In genomic region chr14:105314287-105315185, GRCh38 we compare ENCODE assay signal across 8 cellular contexts. TPM values are rescaled to one million over a fixed set of nuclear protein-coding genes. Genes with fewer than 3 reads are reported as not detected.
DNase-seq lines count a peak whose midpoint lies in the region; ATAC-seq and TF ChIP-seq lines count a peak whose summit lies in the region.

Gene PACS2 (plus strand): TSS chr14:105314748. CDS start chr14:105314919, 171 bp downstream.

- no peaks in the 10 kb centered on the region for H3K27me3 Mint-ChIP-seq in stimulated activated naive B cell treated with anti-CD40 and anti-IgM and Interleukin-4, amounts not matched to agents 10 μg/mL and 1 μg/mL and 100 μg/mL, for 72 hours

- peak; percentile 70 for ATAC-seq in GM19463 (IDR thresholded peaks at IDR 0.05; ENCODE audit: unreplicated experiment)
- ATAC-seq in stimulated activated naive B cell treated with anti-CD40 and anti-IgM and Interleukin-4, amounts not matched to agents 10 μg/mL and 1 μg/mL and 100 μg/mL, for 72 hours (replicated peaks): peak; percentile 70 to 78

- WGBS in esophagus muscularis mucosa: 0% methylated on average over 33 of the region's 160 CpGs

- no peak for TF ChIP-seq POLR2A in esophagus muscularis mucosa (IDR thresholded peaks at IDR 0.05; ENCODE audit: low read depth)

- peak within 1 kb of the TSS; percentile 90 to 99 (median 98) for H3K27ac ChIP-seq in esophagus muscularis mucosa (replicated peaks in 1 of 4)
- peak within 1 kb of the TSS; percentile 67 for H3K27ac ChIP-seq in muscle layer of duodenum (ENCODE audit: low read length)

- H3K27me3 ChIP-seq in esophagus muscularis mucosa (no peaks in the 10 kb centered on the region), muscle layer of duodenum (ENCODE audit: low read depth, low read length) (no peaks in the 10 kb centered on the region)

- H3K4me3 Mint-ChIP-seq in stimulated activated naive B cell treated with anti-CD40 and anti-IgM and Interleukin-4, amounts not matched to agents 10 μg/mL and 1 μg/mL and 100 μg/mL, for 72 hours: peak within 1 kb of the TSS; percentile 93 to 95

- peaks cover 36 to 54% (median 46%) of the 10 kb centered on the region in 4 donors for H3K4me1 ChIP-seq in esophagus muscularis mucosa
- peaks cover 17 to 32% of the 10 kb centered on the region in 2 donors for H3K4me1 ChIP-seq in muscle layer of duodenum (ENCODE audit: control insufficient read depth in 1 of 2, insufficient read depth in 2 of 2, low read length in 2 of 2)

- intact Hi-C loops in esophagus muscularis mucosa (cut with DNase I): loop anchor here (10.0 kb wide), 1 partner anchor 70 kb away; the partner anchor contains the start of gene BTBD6

- H3K9me3 Mint-ChIP-seq in stimulated activated naive B cell treated with anti-CD40 and anti-IgM and Interleukin-4, amounts not matched to agents 10 μg/mL and 1 μg/mL and 100 μg/mL, for 72 hours: no peaks in the 10 kb centered on the region

- TF ChIP-seq CTCF in esophagus muscularis mucosa (IDR thresholded peaks at IDR 0.05): no peak

- peaks cover 20 to 40% of the 10 kb centered on the region in 2 donors for H3K4me1 Mint-ChIP-seq in stimulated activated naive B cell treated with anti-CD40 and anti-IgM and Interleukin-4, amounts not matched to agents 10 μg/mL and 1 μg/mL and 100 μg/mL, for 72 hours

- H3K9me3 ChIP-seq in esophagus muscularis mucosa (no peaks in the 10 kb centered on the region), muscle layer of duodenum (ENCODE audit: control insufficient read depth in 1 of 2, low read length in 2 of 2) (no peaks in the 10 kb centered on the region)

- TF ChIP-seq EP300 in esophagus muscularis mucosa (IDR thresholded peaks at IDR 0.05): no peak

- no peaks in the 10 kb centered on the region for H3K36me3 ChIP-seq in esophagus muscularis mucosa
- no peaks in the 10 kb centered on the region for H3K36me3 ChIP-seq in muscle layer of duodenum (ENCODE audit: control insufficient read depth in 1 of 2, insufficient read depth in 2 of 2, low read length in 2 of 2)

- peak within 1 kb of the TSS; percentile 76 to 98 (median 92) for H3K4me3 ChIP-seq in esophagus muscularis mucosa
- H3K4me3 ChIP-seq in muscle layer of duodenum (ENCODE audit: low read depth in 1 of 2, low read length in 2 of 2): peak within 1 kb of the TSS; percentile 68 to 80

- peak; percentile 98 for DNase-seq in COLO668 (lab: John Stamatoyannopoulos, UW; ENCODE audit: unreplicated experiment)
- peak; percentile 53 for DNase-seq in HT1080 (ENCODE audit: low read depth)
- DNase-seq in OCI-M2 (lab: John Stamatoyannopoulos, UW; ENCODE audit: unreplicated experiment): peak; percentile 11
- peak; percentile 76 to 82 for DNase-seq in activated T-cell treated with anti-CD3 and anti-CD28 coated beads, Interleukin-2, amount 50 U/mL, for 48 hours
- no peak for DNase-seq in esophagus muscularis mucosa (ENCODE audit: extremely low spot score)
- peak; percentile 70 for DNase-seq in stimulated activated naive B cell treated with anti-CD40 and anti-IgM and Interleukin-4, amounts not matched to agents 10 μg/mL and 1 μg/mL and 100 μg/mL, for 72 hours

- peaks cover 0 to 3% of the 10 kb centered on the region in 2 donors for H3K36me3 Mint-ChIP-seq in stimulated activated naive B cell treated with anti-CD40 and anti-IgM and Interleukin-4, amounts not matched to agents 10 μg/mL and 1 μg/mL and 100 μg/mL, for 72 hours

- H3K27ac Mint-ChIP-seq in stimulated activated naive B cell treated with anti-CD40 and anti-IgM and Interleukin-4, amounts not matched to agents 10 μg/mL and 1 μg/mL and 100 μg/mL, for 72 hours: peak within 1 kb of the TSS; percentile 94

RNA-seq across cellular contexts. Expression of gene PACS2, which starts in this region (rescaled TPM):
- 33.0 and 33.3 TPM in 2 replicates for total RNA-seq in HT1080 (2014; rRNA removed; shearing (Covaris generic))
- polyA plus RNA-seq in HT1080 (2015; cell fraction: cytosol; rRNA removed): 29.5 and 29.7 TPM in 2 replicates
- 53.6 and 58.4 TPM in 2 replicates for polyA plus RNA-seq in HT1080 (2015; cell fraction: nucleus; rRNA removed)
- 10 to 100 TPM; 59.8 to 97.4 (median 71.2) TPM for total RNA-seq in esophagus muscularis mucosa
